ENCODE assay signal across 25 cellular contexts in genomic region chr7:102942181-102942882, GRCh38. TPM values are rescaled to one million over a fixed set of nuclear protein-coding genes. Genes with fewer than 3 reads are reported as not detected.
DNase-seq lines count a peak whose midpoint lies in the region; TF ChIP-seq lines count a peak whose summit lies in the region.
"Had no signal": no experiment of that assay in that cellular context is flagged by ENCODE, and none has a peak within 500 bp of the region (broad histone marks: within the 10 kb centered on the region; RNA-seq: fewer than 3 reads in every experiment).

No MANE protein-coding gene starts in this region.

- H3K9me3 ChIP-seq in ascending aorta (no peaks in the 10 kb centered on the region), ovary (no peaks in the 10 kb centered on the region)
- H3K9me3 ChIP-seq: adrenal gland, sigmoid colon, thyroid gland had no signal

- H3K4me3 Mint-ChIP-seq in HFFc6, result no peak overlapping the region; the same call in 1 of the 2 replicates
- H3K4me3 Mint-ChIP-seq: stimulated activated effector memory CD8-positive, alpha-beta T cell treated with anti-CD3 and anti-CD28 coated beads, Interleukin-12 subunit alpha, Interleukin-12 subunit beta, amount 100 ng/mL, for 72 hours; T-helper 1 cell treated with Interleukin-12 subunit alpha and Interleukin-12 subunit beta and Interleukin-4 antibody, amounts not matched to agents 30 μg/mL and 1 μg/mL, for 36 hours had no signal

- TF ChIP-seq CTCF in HFFc6 (IDR thresholded peaks at IDR 0.05) (no peak), ascending aorta (IDR thresholded peaks at IDR 0.05) (no peak), ovary (IDR thresholded peaks at IDR 0.05) (no peak)

- peak overlapping the region; percentile 18; the same call in 1 of the 2 replicates for H3K27ac Mint-ChIP-seq in HFFc6
- H3K27ac Mint-ChIP-seq: stimulated activated effector memory CD8-positive, alpha-beta T cell treated with anti-CD3 and anti-CD28 coated beads, Interleukin-12 subunit alpha, Interleukin-12 subunit beta, amount 100 ng/mL, for 72 hours; T-helper 1 cell treated with Interleukin-12 subunit alpha and Interleukin-12 subunit beta and Interleukin-4 antibody, amounts not matched to agents 30 μg/mL and 1 μg/mL, for 36 hours had no signal

- H3K36me3 ChIP-seq in ascending aorta (no peaks in the 10 kb centered on the region), ovary (no peaks in the 10 kb centered on the region)
- H3K36me3 ChIP-seq: adrenal gland, sigmoid colon, thyroid gland had no signal

- no peaks in the 10 kb centered on the region for H3K9me3 Mint-ChIP-seq in HFFc6
- H3K9me3 Mint-ChIP-seq: stimulated activated effector memory CD8-positive, alpha-beta T cell treated with anti-CD3 and anti-CD28 coated beads, Interleukin-12 subunit alpha, Interleukin-12 subunit beta, amount 100 ng/mL, for 72 hours; T-helper 1 cell treated with Interleukin-12 subunit alpha and Interleukin-12 subunit beta and Interleukin-4 antibody, amounts not matched to agents 30 μg/mL and 1 μg/mL, for 36 hours had no signal

- 10 to 17% (median 14%) methylated on average over 4 of the region's 4 CpGs for WGBS in ovary, 3 donors

- intact Hi-C loops in ascending aorta (cut with DNase I), result no loop called here
- intact Hi-C loops in ovary (cut with DNase I), result no loop called here

- no peaks in the 10 kb centered on the region for H3K27me3 Mint-ChIP-seq in HFFc6 (ENCODE audit: insufficient read depth)

- H3K27me3 ChIP-seq in ascending aorta (no peaks in the 10 kb centered on the region), ovary (no peaks in the 10 kb centered on the region)
- H3K27me3 ChIP-seq: adrenal gland, sigmoid colon, thyroid gland had no signal

- no peak for DNase-seq in HFFc6
- DNase-seq in ascending aorta (ENCODE audit: low spot score in 2 of 2), result no peak
- DNase-seq in fibroblast of peridontal ligament (ENCODE audit: extremely low read depth), result peak; percentile 47
- DNase-seq in ovary, result no peak
- DNase-seq in DMS53 treated with DMSO at 0.1 percent for 48 hours (lab: John Stamatoyannopoulos, UW; ENCODE audit: unreplicated experiment), result no peak
- DNase-seq in activated naive CD4-positive, alpha-beta T cell (lab: John Stamatoyannopoulos, UW), result no peak
- no peak for DNase-seq in DMS 273 treated with DMSO at 0.1 percent for 48 hours (lab: John Stamatoyannopoulos, UW)
- DNase-seq in dermis blood vessel endothelial cell, result no peak
- DNase-seq: activated CD4-positive, alpha-beta T cell treated with anti-CD3 and anti-CD28 coated beads, Interleukin-2, amount 50 U/mL, for 1 hour; activated CD8-positive, alpha-beta memory T cell treated with anti-CD3 and anti-CD28 coated beads, Interleukin-2, amount 50 U/mL, for 4 hours; adrenal gland; central memory CD4-positive, alpha-beta T cell; effector CD8-positive, alpha-beta T cell; glutamatergic neuron; MV-4-11; NCI-H187; NCI-H774; occipital lobe; PC-3; SHP77; sigmoid colon; thyroid gland had no signal

- peak overlapping the region; percentile 2 to 31 for H3K27ac ChIP-seq in ascending aorta
- H3K27ac ChIP-seq in ovary, result peak overlapping the region; percentile 18 to 52
- H3K27ac ChIP-seq: sigmoid colon, thyroid gland, VCaP had no signal

- H3K4me1 ChIP-seq in ascending aorta, result peaks cover 11 to 18% of the 10 kb centered on the region in 2 donors
- peaks cover 13% of the 10 kb centered on the region for H3K4me1 ChIP-seq in ovary (ENCODE audit: insufficient read depth)
- H3K4me1 ChIP-seq: thyroid gland had no signal

- peak overlapping the region in 1 of 2 donors; percentile 37 for H3K4me3 ChIP-seq in ascending aorta
- no peak overlapping the region for H3K4me3 ChIP-seq in ovary
- H3K4me3 ChIP-seq: adrenal gland, sigmoid colon, thyroid gland had no signal

- TF ChIP-seq EP300 in ovary (IDR thresholded peaks at IDR 0.05), result no peak

- TF ChIP-seq POLR2A in ovary (IDR thresholded peaks at IDR 0.05), result no peak

- no peaks in the 10 kb centered on the region for H3K36me3 Mint-ChIP-seq in HFFc6 (ENCODE audit: low read depth)
- H3K36me3 Mint-ChIP-seq: stimulated activated effector memory CD8-positive, alpha-beta T cell treated with anti-CD3 and anti-CD28 coated beads, Interleukin-12 subunit alpha, Interleukin-12 subunit beta, amount 100 ng/mL, for 72 hours had no signal

- H3K4me1 Mint-ChIP-seq in HFFc6 (ENCODE audit: low read depth), result peaks cover 35% of the 10 kb centered on the region
- H3K4me1 Mint-ChIP-seq: stimulated activated effector memory CD8-positive, alpha-beta T cell treated with anti-CD3 and anti-CD28 coated beads, Interleukin-12 subunit alpha, Interleukin-12 subunit beta, amount 100 ng/mL, for 72 hours had no signal

RNA-seq across cellular contexts. Expression of gene LRRC17, which starts 29.5 kb away (rescaled TPM):
- total RNA-seq in HFFc6 (2021; fragmentation: NEBNext Ultra II Directional; extraction: Animal tissue kit (Norgen Biotek cat#: 25700)), result 10 to 100 TPM in 2 of 6 experiments, 1 to 10 TPM in 4; 4.2 to 48.2 (median 4.8) TPM
- total RNA-seq in ascending aorta, result 10.5 TPM
- total RNA-seq in ovary, result 100 to 1,000 TPM in 1 of 7 donors, 10 to 100 TPM in 6; 32.2 to 145 (median 60.4) TPM
- 100 to 1,000 TPM in 1 of 2 donors, 10 to 100 TPM in 1; 34.4 to 102 TPM for polyA plus RNA-seq in ovary
- total RNA-seq in dermis blood vessel endothelial cell, result 1.2 and 2.0 TPM in 2 replicates
